19 cellular contexts compared by ENCODE assay signal in genomic region chr10:927131-927530, GRCh38. TPM values are rescaled to one million over a fixed set of nuclear protein-coding genes. Genes with fewer than 3 reads are reported as not detected.
A peak's percentile ranks its signal among the peaks of the same experiment; 100 is the strongest.
DNase-seq lines count a peak whose midpoint lies in the region; ATAC-seq and TF ChIP-seq lines count a peak whose summit lies in the region.
"Had no signal": no experiment of that assay in that cellular context is flagged by ENCODE, and none has a peak within 500 bp of the region (broad histone marks: within the 10 kb centered on the region; RNA-seq: fewer than 3 reads in every experiment).

No MANE protein-coding gene starts in this region.

- H3K9me2 ChIP-seq in Loucy (replicated peaks; ENCODE audit: low read depth, low read length), result no peaks in the 10 kb centered on the region

- no peaks in the 10 kb centered on the region for H3K9me3 Mint-ChIP-seq in CD4-positive, CD25-positive, alpha-beta regulatory T cell
- H3K9me3 Mint-ChIP-seq in nephron progenitor cell, result no peaks in the 10 kb centered on the region
- H3K9me3 Mint-ChIP-seq: activated naive CD8-positive, alpha-beta T cell treated with anti-CD3 and anti-CD28 coated beads, Interleukin-2, amount 10 ng/mL, durations not matched to agents 7 days and 5 days; memory B cell; naive B cell; stimulated activated memory B cell treated with anti-CD40 and anti-IgM and Interleukin-4, amounts not matched to agents 10 μg/mL and 1 μg/mL and 100 μg/mL, for 72 hours had no signal

- H3K4me3 Mint-ChIP-seq in CD4-positive, CD25-positive, alpha-beta regulatory T cell, result peak overlapping the region in 3 of 4 donors; percentile 3 to 73 (median 69)
- H3K4me3 Mint-ChIP-seq in nephron progenitor cell, result no peak overlapping the region
- H3K4me3 Mint-ChIP-seq: activated naive CD8-positive, alpha-beta T cell treated with anti-CD3 and anti-CD28 coated beads, Interleukin-2, amount 10 ng/mL, durations not matched to agents 7 days and 5 days; memory B cell; stimulated activated memory B cell treated with anti-CD40 and anti-IgM and Interleukin-4, amounts not matched to agents 10 μg/mL and 1 μg/mL and 100 μg/mL, for 72 hours had no signal

- H3K9ac ChIP-seq in Loucy (ENCODE audit: low read depth, low read length, poor library complexity, severe bottlenecking), result peak overlapping the region; percentile 84
- H3K9ac ChIP-seq: parathyroid adenoma had no signal

- TF ChIP-seq CTCF in Loucy (conservative IDR thresholded peaks at IDR 0.05; ENCODE audit: low read length), result no peak
- TF ChIP-seq CTCF in nephron progenitor cell (IDR thresholded peaks at IDR 0.05), result no peak

- peak overlapping the region; percentile 85 for H3K4me2 ChIP-seq in Loucy (ENCODE audit: low read depth, low read length, poor library complexity, severe bottlenecking)

- no peak for DNase-seq in CD4-positive, CD25-positive, alpha-beta regulatory T cell
- DNase-seq in dermis blood vessel endothelial cell (peak; percentile 56), nephron progenitor cell (no peak), cerebellum (ENCODE audit: low spot score) (no peak), cerebellar cortex (ENCODE audit: low spot score) (no peak)
- DNase-seq: activated naive CD8-positive, alpha-beta T cell treated with anti-CD3 and anti-CD28 coated beads, Interleukin-2, amount 10 ng/mL, durations not matched to agents 7 days and 5 days; activated T-cell treated with anti-CD3 and anti-CD28 coated beads, Interleukin-2, amount 50 U/mL, for 48 hours; body of pancreas; DMS79 treated with DMSO at 0.1 percent for 48 hours; hippocampal formation; naive B cell; Right ventricle myocardium superior; testis had no signal

- H3K4me1 ChIP-seq in CD4-positive, CD25-positive, alpha-beta regulatory T cell (ENCODE audit: control insufficient read depth, insufficient read depth, low read length, poor library complexity, severe bottlenecking), result peaks cover 41% of the 10 kb centered on the region
- peaks cover 57% of the 10 kb centered on the region for H3K4me1 ChIP-seq in Loucy (ENCODE audit: insufficient read depth, low read length, poor library complexity, severe bottlenecking)

- H3K79me2 ChIP-seq in Loucy (ENCODE audit: insufficient read depth, low read length), result peaks cover 90% of the 10 kb centered on the region

- H3K36me3 ChIP-seq in CD4-positive, CD25-positive, alpha-beta regulatory T cell (ENCODE audit: control insufficient read depth, insufficient read depth, low read length), result peaks cover 11% of the 10 kb centered on the region
- peaks cover 11% of the 10 kb centered on the region; the same call in 1 of the 2 replicates for H3K36me3 ChIP-seq in Loucy (ENCODE audit: insufficient read depth, low read length)

- H4K20me1 ChIP-seq in Loucy (ENCODE audit: insufficient read depth, low read length, poor library complexity, severe bottlenecking), result peaks cover 85% of the 10 kb centered on the region

- H2AFZ ChIP-seq in Loucy (ENCODE audit: low read length), result no peak overlapping the region
- H2AFZ ChIP-seq: parathyroid adenoma had no signal

- H3F3A ChIP-seq in Loucy (ENCODE audit: low read depth), result no peaks in the 10 kb centered on the region

- H3K9me3 ChIP-seq in CD4-positive, CD25-positive, alpha-beta regulatory T cell (ENCODE audit: control insufficient read depth in 2 of 2, low read length in 2 of 2), result no peaks in the 10 kb centered on the region
- H3K9me3 ChIP-seq in Loucy (ENCODE audit: insufficient read depth, low read depth, low read length), result no peaks in the 10 kb centered on the region
- H3K9me3 ChIP-seq: body of pancreas, testis had no signal

- peak overlapping the region; percentile 1 for H3K4me3 ChIP-seq in CD4-positive, CD25-positive, alpha-beta regulatory T cell (ENCODE audit: low read depth, low read length)
- peak overlapping the region; percentile 84 for H3K4me3 ChIP-seq in Loucy (ENCODE audit: low read length, poor library complexity, severe bottlenecking)
- H3K4me3 ChIP-seq: body of pancreas, K562, testis had no signal

- peaks cover 20% of the 10 kb centered on the region for H3K36me3 Mint-ChIP-seq in CD4-positive, CD25-positive, alpha-beta regulatory T cell
- H3K36me3 Mint-ChIP-seq in nephron progenitor cell (ENCODE audit: low read depth), result peaks cover 27% of the 10 kb centered on the region
- H3K36me3 Mint-ChIP-seq: naive B cell had no signal

- H3K27me3 Mint-ChIP-seq in CD4-positive, CD25-positive, alpha-beta regulatory T cell, result no peaks in the 10 kb centered on the region
- no peaks in the 10 kb centered on the region for H3K27me3 Mint-ChIP-seq in nephron progenitor cell (ENCODE audit: low read depth, poor library complexity)
- H3K27me3 Mint-ChIP-seq: activated naive CD8-positive, alpha-beta T cell treated with anti-CD3 and anti-CD28 coated beads, Interleukin-2, amount 10 ng/mL, durations not matched to agents 7 days and 5 days; memory B cell; naive B cell; stimulated activated memory B cell treated with anti-CD40 and anti-IgM and Interleukin-4, amounts not matched to agents 10 μg/mL and 1 μg/mL and 100 μg/mL, for 72 hours had no signal

- peaks cover 36 to 74% (median 50%) of the 10 kb centered on the region in 4 donors for H3K4me1 Mint-ChIP-seq in CD4-positive, CD25-positive, alpha-beta regulatory T cell
- H3K4me1 Mint-ChIP-seq in nephron progenitor cell, result peaks cover 47% of the 10 kb centered on the region

- peak overlapping the region; percentile 16 for H3K27ac ChIP-seq in CD4-positive, CD25-positive, alpha-beta regulatory T cell (ENCODE audit: insufficient read depth, low read length, poor library complexity, severe bottlenecking)
- H3K27ac ChIP-seq: parathyroid adenoma, testis had no signal

- no peak for ATAC-seq in CD4-positive, CD25-positive, alpha-beta regulatory T cell (ENCODE audit: low read depth in 2 of 2)
- no peak for ATAC-seq in HG02623 (IDR thresholded peaks at IDR 0.05; ENCODE audit: unreplicated experiment)
- ATAC-seq: body of pancreas; K562; stimulated activated memory B cell treated with anti-CD40 and anti-IgM and Interleukin-4, amounts not matched to agents 10 μg/mL and 1 μg/mL and 100 μg/mL, for 72 hours had no signal

- no peaks in the 10 kb centered on the region for H3K27me3 ChIP-seq in CD4-positive, CD25-positive, alpha-beta regulatory T cell (ENCODE audit: control insufficient read depth, insufficient read depth, low read length)
- no peaks in the 10 kb centered on the region for H3K27me3 ChIP-seq in Loucy (ENCODE audit: insufficient read depth, low read length, poor library complexity, severe bottlenecking)
- H3K27me3 ChIP-seq: body of pancreas, testis had no signal

- peak overlapping the region in 1 of 3 donors; percentile 53 for H3K27ac Mint-ChIP-seq in CD4-positive, CD25-positive, alpha-beta regulatory T cell
- H3K27ac Mint-ChIP-seq in nephron progenitor cell, result peak overlapping the region; percentile 42
- H3K27ac Mint-ChIP-seq: activated naive CD8-positive, alpha-beta T cell treated with anti-CD3 and anti-CD28 coated beads, Interleukin-2, amount 10 ng/mL, durations not matched to agents 7 days and 5 days; memory B cell; stimulated activated memory B cell treated with anti-CD40 and anti-IgM and Interleukin-4, amounts not matched to agents 10 μg/mL and 1 μg/mL and 100 μg/mL, for 72 hours had no signal

RNA-seq across cellular contexts. Expression of gene LARP4B, which starts 4.4 kb away (rescaled TPM):
- 82.0 TPM for total RNA-seq in CD4-positive, CD25-positive, alpha-beta regulatory T cell
- polyA plus RNA-seq in CD4-positive, CD25-positive, alpha-beta regulatory T cell, result 10 to 100 TPM; 20.5 to 32.1 (median 27.3) TPM
- total RNA-seq in dermis blood vessel endothelial cell, result 23.5 and 33.4 TPM in 2 replicates
- total RNA-seq in cerebellum, result 33.9 TPM
